Comparison of ENCODE assay signal across 32 cellular contexts in the genomic region with DNA sequence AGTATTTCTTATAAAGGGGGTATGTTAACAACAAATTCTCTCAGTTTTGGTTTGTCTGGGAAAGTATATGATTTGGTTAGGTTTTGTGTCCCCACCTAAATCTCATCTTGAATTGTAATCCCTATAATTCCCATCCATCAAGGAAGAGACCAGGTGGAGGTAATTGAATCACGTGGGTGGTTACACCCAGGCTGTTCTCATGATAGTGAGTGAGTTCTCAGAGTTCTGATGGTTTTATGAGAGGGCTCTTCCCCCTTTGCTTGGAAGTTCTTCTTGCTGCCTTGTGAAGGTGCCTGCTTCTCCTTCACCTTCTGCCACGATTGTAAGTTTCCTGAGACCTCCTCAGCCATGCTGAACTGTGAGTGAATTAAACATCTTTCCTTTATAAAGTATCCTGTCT.
"Had no signal": no experiment of that assay in that cellular context is flagged by ENCODE, and none has a peak within 500 bp of the region (broad histone marks: within the 10 kb centered on the region; RNA-seq: fewer than 3 reads in every experiment).

No MANE protein-coding gene starts in this region.

- H3K36me3 ChIP-seq: ascending aorta, breast epithelium, cardiac muscle cell, esophagus muscularis mucosa, gastrocnemius medialis, heart left ventricle had no signal

- H3K27me3 ChIP-seq: ascending aorta, breast epithelium, cardiac muscle cell, dorsolateral prefrontal cortex, esophagus muscularis mucosa, foreskin keratinocyte, gastrocnemius medialis, heart left ventricle had no signal

- DNase-seq: activated CD4-positive, alpha-beta memory T cell treated with anti-CD3 and anti-CD28 coated beads, Interleukin-2, amount 10 ng/mL, durations not matched to agents 7 days and 5 days; activated CD4-positive, alpha-beta T cell treated with anti-CD3 and anti-CD28 coated beads for 1 hour; activated CD4-positive, alpha-beta T cell treated with anti-CD3 and anti-CD28 coated beads for 4 hours; activated CD4-positive, alpha-beta T cell treated with anti-CD3 and anti-CD28 coated beads, Interleukin-2, amount 10 ng/mL, durations not matched to agents 7 days and 5 days; activated CD4-positive, alpha-beta T cell treated with anti-CD3 and anti-CD28 coated beads, Interleukin-2, amount 50 U/mL, for 4 hours; activated CD4-positive, CD25-positive, alpha-beta regulatory T cell; activated CD8-positive, alpha-beta memory T cell treated with anti-CD3 and anti-CD28 coated beads, Interleukin-2, amount 50 U/mL, for 48 hours; activated gamma-delta T cell; activated naive CD4-positive, alpha-beta T cell; activated naive CD4-positive, alpha-beta T cell treated with anti-CD3 and anti-CD28 coated beads, Interleukin-2, amount 10 ng/mL, durations not matched to agents 7 days and 5 days; activated naive CD8-positive, alpha-beta T cell treated with anti-CD3 and anti-CD28 coated beads, Interleukin-2, amount 10 ng/mL, durations not matched to agents 7 days and 5 days; activated T-cell treated with anti-CD3 and anti-CD28 coated beads for 4 hours; activated T-cell treated with anti-CD3 and anti-CD28 coated beads, Interleukin-2, amount 50 U/mL, for 24 hours; activated T-cell treated with anti-CD3 and anti-CD28 coated beads, Interleukin-2, amount 50 U/mL, for 72 hours; central memory CD4-positive, alpha-beta T cell; cerebellar nuclear complex; dorsolateral prefrontal cortex; effector memory CD4-positive, alpha-beta T cell; erythroblast; foreskin keratinocyte; gastrocnemius medialis; glutamatergic neuron; heart left ventricle; T-helper 1 cell; T-helper 17 cell; T1000 had no signal

- H3K4me1 ChIP-seq: ascending aorta, breast epithelium, esophagus muscularis mucosa, foreskin keratinocyte, gastrocnemius medialis had no signal

- H3K9me3 ChIP-seq: ascending aorta, breast epithelium, esophagus muscularis mucosa, gastrocnemius medialis had no signal

- H3K4me3 ChIP-seq: ascending aorta, breast epithelium, cardiac muscle cell, coronary artery, dorsolateral prefrontal cortex, esophagus muscularis mucosa, gastrocnemius medialis, heart left ventricle had no signal

- ATAC-seq: activated naive CD4-positive, alpha-beta T cell treated with anti-CD3 and anti-CD28 coated beads, Interleukin-2, amount 50 U/mL, for 72 hours; activated T-cell treated with anti-CD3 and anti-CD28 coated beads, Interleukin-2, amount 50 U/mL, for 72 hours; foreskin keratinocyte; gastrocnemius medialis; heart left ventricle; T-helper 17 cell had no signal

- H3K27ac ChIP-seq: ascending aorta, breast epithelium, cardiac muscle cell, coronary artery, esophagus muscularis mucosa, foreskin keratinocyte, gastrocnemius medialis, heart left ventricle had no signal
